8 cellular contexts compared by ENCODE assay signal in the genomic region with DNA sequence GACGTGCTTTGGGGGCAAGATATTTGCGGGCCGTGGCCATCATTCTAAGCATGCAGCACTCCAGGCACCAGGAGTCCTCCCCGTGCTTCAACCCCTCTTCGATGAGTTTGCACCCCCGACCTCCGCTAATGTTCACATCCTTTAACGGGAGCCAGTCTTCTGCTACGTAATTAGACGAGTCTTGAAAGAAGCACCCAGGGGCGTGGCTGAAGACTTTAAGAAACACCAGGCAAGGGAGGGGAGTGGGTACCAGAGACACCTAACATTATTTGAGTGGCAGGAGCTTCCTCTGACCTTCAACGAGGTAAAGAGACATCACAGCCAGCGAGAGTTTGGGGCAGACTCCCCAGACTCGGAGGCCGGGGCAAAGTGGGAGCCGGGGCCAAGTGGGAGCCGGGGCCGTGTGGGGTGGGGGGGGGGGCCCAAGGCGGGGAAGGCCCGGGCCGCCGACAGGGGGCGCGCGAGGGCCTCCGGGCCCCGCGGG. TPM values are rescaled to one million over a fixed set of nuclear protein-coding genes. Genes with fewer than 3 reads are reported as not detected.
A peak's percentile ranks its signal among the peaks of the same experiment; 100 is the strongest.
DNase-seq lines count a peak whose midpoint lies in the region; ATAC-seq and TF ChIP-seq lines count a peak whose summit lies in the region.

No MANE protein-coding gene starts in this region.

- H3K4me1 ChIP-seq in OCI-LY7 (ENCODE audit: insufficient read depth, low read length, poor library complexity, severe bottlenecking) (peaks cover 35% of the 10 kb centered on the region), mucosa of stomach (ENCODE audit: control insufficient read depth, insufficient read depth, low read length) (no peaks in the 10 kb centered on the region)

- intact Hi-C loops in OCI-LY7 (cut with micrococcal nuclease; ENCODE audit: unreplicated experiment): loop anchor here (1.0 kb wide), 4 partner anchors 31 to 202 kb away; a partner anchor contains a TSS

- H3K4me1 Mint-ChIP-seq in central memory CD8-positive, alpha-beta T cell: peaks cover 21% of the 10 kb centered on the region

- no peaks in the 10 kb centered on the region for H3K9me2 ChIP-seq in OCI-LY7 (ENCODE audit: insufficient read depth, low read length)

- no peaks in the 10 kb centered on the region for H3K27me3 Mint-ChIP-seq in central memory CD8-positive, alpha-beta T cell

- H3K9me3 ChIP-seq in OCI-LY7 (ENCODE audit: low read length) (no peaks in the 10 kb centered on the region), mucosa of stomach (ENCODE audit: control insufficient read depth, low read length) (no peaks in the 10 kb centered on the region)

- peak overlapping the region; percentile 90 for H3K4me2 ChIP-seq in OCI-LY7 (ENCODE audit: low read length)

- BruUV-seq in OCI-LY7 (replicated peaks; lab: Mats Ljungman, UMichigan): no TSS peak

- H3K9me3 Mint-ChIP-seq in central memory CD8-positive, alpha-beta T cell: no peaks in the 10 kb centered on the region

- H3K36me3 ChIP-seq in OCI-LY7 (ENCODE audit: insufficient read depth, low read length): peaks cover 36% of the 10 kb centered on the region
- H3K36me3 ChIP-seq in mucosa of stomach (ENCODE audit: control insufficient read depth, insufficient read depth, low read length): no peaks in the 10 kb centered on the region

- no peak; the same call in 1 of the 2 replicates for TF ChIP-seq CTCF in OCI-LY7 (conservative IDR thresholded peaks at IDR 0.05; ENCODE audit: low read length)

- ATAC-seq in HG02852 (IDR thresholded peaks at IDR 0.05; ENCODE audit: unreplicated experiment): peak; percentile 26
- ATAC-seq in central memory CD8-positive, alpha-beta T cell (replicated peaks; ENCODE audit: extremely low read depth, poor library complexity, severe bottlenecking): peak; percentile 81

- POLR2A ChIA-PET in OCI-LY7 (lab: Charles Lee): interaction anchor here (0.6 to 1.0 kb wide), 4 partner anchors 11 to 724 kb away, joined by 3 to 4 read pairs (median 3); no protein-coding TSS in a partner anchor

- H3K4me3 Mint-ChIP-seq in central memory CD8-positive, alpha-beta T cell: peak overlapping the region; percentile 88

- H3K36me3 Mint-ChIP-seq in central memory CD8-positive, alpha-beta T cell (ENCODE audit: insufficient read depth): peaks cover 10% of the 10 kb centered on the region

- H3K4me3 ChIP-seq in OCI-LY7 (ENCODE audit: low read depth, low read length, poor library complexity, severe bottlenecking): peak overlapping the region; percentile 81
- no peak overlapping the region for H3K4me3 ChIP-seq in mucosa of stomach (ENCODE audit: low read length)

- H3K27ac ChIP-seq in OCI-LY7 (ENCODE audit: low read depth, low read length, poor library complexity, severe bottlenecking): peak overlapping the region; percentile 24

- H2AFZ ChIP-seq in OCI-LY7 (ENCODE audit: low read length): peak overlapping the region; percentile 87

- peak overlapping the region; percentile 88 for H3K27ac Mint-ChIP-seq in central memory CD8-positive, alpha-beta T cell (ENCODE audit: low read depth)

- CTCF ChIA-PET in OCI-LY7 (lab: Charles Lee; ENCODE audit: unreplicated experiment): interaction anchor here (0.7 kb wide), 1 partner anchor 201 kb away, joined by 4 read pairs; no protein-coding TSS in a partner anchor

- no peaks in the 10 kb centered on the region for H4K20me1 ChIP-seq in OCI-LY7 (ENCODE audit: insufficient read depth, low read length)

- peaks cover 6% of the 10 kb centered on the region for H3K27me3 ChIP-seq in mucosa of stomach (ENCODE audit: control insufficient read depth, insufficient read depth, low read length)

- H3K79me2 ChIP-seq in OCI-LY7 (ENCODE audit: insufficient read depth, low read depth, low read length): peaks cover 29% of the 10 kb centered on the region

- H3K9ac ChIP-seq in mucosa of stomach (ENCODE audit: low read length): peak overlapping the region; percentile 79

- DNase-seq in stimulated activated CD8-positive, alpha-beta memory T cell treated with anti-CD3 and anti-CD28 coated beads, Interleukin-12 subunit alpha, Interleukin-12 subunit beta, amount 100 ng/mL, for 1 hour (ENCODE audit: low read depth): peak; percentile 57
- DNase-seq in stimulated activated CD8-positive, alpha-beta memory T cell treated with anti-CD3 and anti-CD28 coated beads, Interleukin-4, amount 100 ng/mL, for 48 hours: no peak
- DNase-seq in OCI-LY7 (ENCODE audit: low spot score): peak; percentile 83
- DNase-seq in central memory CD8-positive, alpha-beta T cell (ENCODE audit: low spot score in 2 of 2): peak; percentile 49 to 69
- DNase-seq in NCI-H2196 treated with DMSO at 0.1 percent for 48 hours (lab: John Stamatoyannopoulos, UW; ENCODE audit: unreplicated experiment): no peak
- DNase-seq in iPS-NIHi11 (ENCODE audit: low spot score): no peak

RNA-seq across cellular contexts. Expression of a gene that starts 31.1 kb away (rescaled TPM):
- 184 and 195 TPM in 2 replicates for total RNA-seq in OCI-LY7 (2014; rRNA removed; shearing (Covaris generic))
- total RNA-seq in OCI-LY7 (2022): 189 and 202 TPM in 2 replicates

Comparison
In these comparisons a context has a peak if more than half of its experiments do, and no peak if none do; other contexts are left out.
1. DNase-seq: peak in stimulated activated CD8-positive, alpha-beta memory T cell treated with anti-CD3 and anti-CD28 coated beads, Interleukin-12 subunit alpha, Interleukin-12 subunit beta, amount 100 ng/mL, for 1 hour (single experiment), OCI-LY7 (single experiment) and central memory CD8-positive, alpha-beta T cell (2 of 2); none in stimulated activated CD8-positive, alpha-beta memory T cell treated with anti-CD3 and anti-CD28 coated beads, Interleukin-4, amount 100 ng/mL, for 48 hours (single experiment), NCI-H2196 treated with DMSO at 0.1 percent for 48 hours (single experiment) and iPS-NIHi11 (single experiment).